ENCODE assay signal across 6 cellular contexts in the genomic region with DNA sequence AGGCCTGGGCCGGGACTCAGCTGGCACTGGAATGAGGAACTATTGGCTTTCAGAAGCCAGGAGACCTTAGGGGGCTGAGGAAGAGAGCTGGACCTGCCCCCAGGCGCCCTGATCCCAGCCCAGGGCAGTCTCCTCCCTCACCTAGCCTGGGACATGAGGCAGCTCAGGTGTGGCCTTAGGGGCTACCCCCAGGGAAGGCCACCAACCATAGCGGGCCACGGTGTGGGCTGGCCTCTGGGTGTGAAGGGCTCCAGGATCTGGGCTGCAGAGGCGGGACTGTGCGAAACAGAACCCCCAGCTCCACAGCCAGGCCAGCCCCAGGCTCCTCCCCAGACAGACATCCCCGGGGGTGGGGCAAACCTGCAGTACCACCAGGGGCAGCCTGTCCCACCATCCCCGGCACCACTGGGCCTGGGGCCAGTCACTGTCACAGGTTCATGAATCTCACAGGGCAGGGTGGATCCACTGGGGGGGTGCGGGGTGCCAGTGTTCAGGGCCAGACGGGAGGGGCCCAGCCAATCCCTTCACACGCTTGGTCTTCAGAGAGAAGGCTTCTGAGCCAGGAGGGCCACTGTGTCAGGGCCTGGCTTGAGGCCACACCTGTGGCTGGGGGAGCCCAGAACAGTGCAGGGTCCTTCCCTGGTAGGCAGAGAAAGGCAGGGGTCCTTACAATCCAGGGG. TPM values are rescaled to one million over a fixed set of nuclear protein-coding genes. Genes with fewer than 3 reads are reported as not detected.
A peak's percentile ranks its signal among the peaks of the same experiment; 100 is the strongest.
DNase-seq lines count a peak whose midpoint lies in the region; FAIRE-seq and TF ChIP-seq lines count a peak whose summit lies in the region.

No MANE protein-coding gene starts in this region.

- peak overlapping the region; percentile 74 for H4K91ac ChIP-seq in H1 (replicated peaks; ENCODE audit: insufficient read length, low read length)

- H3K4me3 ChIP-seq in H1 (ENCODE audit: extremely low read depth in 1 of 4, insufficient read depth in 2 of 4, low read depth in 3 of 4, low read length in 4 of 4) (no peak overlapping the region), retinal pigment epithelial cell (ENCODE audit: low read length) (peak overlapping the region; percentile 20)

- H3K56ac ChIP-seq in H1 (replicated peaks; ENCODE audit: insufficient read length, low read depth, low read length), result no peak overlapping the region

- H2BK120ac ChIP-seq in H1 (replicated peaks; ENCODE audit: low read depth, low read length), result no peak overlapping the region

- peaks cover 11% of the 10 kb centered on the region; the same call in 1 of the 2 replicates for H3K23me2 ChIP-seq in H1 (ENCODE audit: low read depth, low read length)

- peak overlapping the region; percentile 9; the same call in 1 of the 2 replicates for H2BK5ac ChIP-seq in H1 (ENCODE audit: low read depth, low read length)

- no peak overlapping the region for H3K4me2 ChIP-seq in H1 (ENCODE audit: insufficient read depth in 1 of 2, low read depth in 2 of 2, low read length in 2 of 2)

- intact Hi-C loops in activated T-helper 2 cell treated with anti-CD3 and anti-CD28 coated beads, Interferon-gamma antibody, Interleukin-2, Interleukin-4, amounts not matched to agents 10 μg/mL and 5 μg/mL and 100 μg/mL, durations not matched to agents 14 hours and 24 hours and 36 hours (cut with micrococcal nuclease), result no loop called here

- H4K5ac ChIP-seq in H1 (ENCODE audit: insufficient read length, low read depth, low read length), result peak overlapping the region; percentile 21

- no peak overlapping the region for H2AFZ ChIP-seq in H1 (ENCODE audit: low read length)

- CTCF ChIA-PET in H1 (lab: Charles Lee; ENCODE audit: partially characterized antibody), result interaction anchor here (0.8 to 3.2 kb wide), 10 partner anchors 10 to 51 kb away, joined by 3 to 16 read pairs (median 6); no protein-coding TSS in a partner anchor

- no peak overlapping the region for H3K18ac ChIP-seq in H1 (ENCODE audit: extremely low read depth, low read length)

- H3K27ac ChIP-seq in H1 (ENCODE audit: low read depth, low read length), result no peak overlapping the region

- H3K79me1 ChIP-seq in H1 (ENCODE audit: low read depth, low read length), result peaks cover 4% of the 10 kb centered on the region

- no peak for FAIRE-seq in H1 (lab: Jason Lieb, UNC)

- H3K79me2 ChIP-seq in H1 (ENCODE audit: control insufficient read depth in 1 of 2, insufficient read depth in 2 of 2, low read length in 2 of 2), result peaks cover 0 to 9% of the 10 kb centered on the region in 2 experiments; a peak in 2 of 4 replicates

- no peaks in the 10 kb centered on the region; a peak in 2 of 7 replicates for H3K27me3 ChIP-seq in H1 (replicated peaks in 1 of 4; ENCODE audit: control insufficient read depth in 3 of 4, extremely low read depth in 1 of 4, insufficient read depth in 3 of 4, low read length in 3 of 4)

- no peak overlapping the region for H3K23ac ChIP-seq in H1 (ENCODE audit: insufficient read length)

- POLR2A ChIA-PET in H1 (lab: Charles Lee; ENCODE audit: partially characterized antibody), result interaction anchor here (0.7 to 2.4 kb wide), 2 partner anchors 9 to 13 kb away, joined by 3 to 15 read pairs; no protein-coding TSS in a partner anchor

- no peak for TF ChIP-seq EP300 in H1 (IDR thresholded peaks at IDR 0.05; ENCODE audit: borderline replicate concordance in 1 of 2, low read depth in 2 of 2, low read length in 2 of 2)

- no peak overlapping the region for H3K27ac Mint-ChIP-seq in activated T-helper 2 cell treated with anti-CD3 and anti-CD28 coated beads, Interferon-gamma antibody, Interleukin-2, Interleukin-4, amounts not matched to agents 10 μg/mL and 5 μg/mL and 100 μg/mL, durations not matched to agents 14 hours and 24 hours and 36 hours

- no peak overlapping the region for H3K14ac ChIP-seq in H1 (ENCODE audit: insufficient read length)

- TF ChIP-seq CTCF in H1 (IDR thresholded peaks at IDR 0.05; ENCODE audit: control extremely low read depth in 1 of 3, insufficient read depth in 1 of 3, low read depth in 1 of 3, low read length in 3 of 3) (peak in 1 of 3 experiments; percentile 5; a peak in 1 of 4 replicates), retinal pigment epithelial cell (conservative IDR thresholded peaks at IDR 0.05; ENCODE audit: low read depth, low read length) (peak; percentile 28)

- peaks cover 8 to 25% of the 10 kb centered on the region in 2 experiments for H4K20me1 ChIP-seq in H1 (replicated peaks in 1 of 2; ENCODE audit: control insufficient read depth in 1 of 2, insufficient read depth in 2 of 2, low read length in 2 of 2)

- H4K8ac ChIP-seq in H1 (ENCODE audit: extremely low read depth, insufficient read depth, low read length), result no peak overlapping the region

- DNase-seq in KBM-7 (peak; percentile 64), H1 (ENCODE audit: low read depth in 1 of 2, low spot score in 2 of 2) (peak in 1 of 2 experiments; percentile 73), retinal pigment epithelial cell (ENCODE audit: low read depth) (no peak), NCI-H345 treated with DMSO at 0.1 percent for 48 hours (lab: John Stamatoyannopoulos, UW; ENCODE audit: unreplicated experiment) (no peak), cerebellar nuclear complex (lab: John Stamatoyannopoulos, UW) (no peak)
- DNase-seq in activated T-helper 2 cell treated with anti-CD3 and anti-CD28 coated beads, Interferon-gamma antibody, Interleukin-2, Interleukin-4, amounts not matched to agents 10 μg/mL and 5 μg/mL and 100 μg/mL, durations not matched to agents 14 hours and 24 hours and 36 hours (ENCODE audit: low spot score), result no peak

- no peak overlapping the region for H2AK5ac ChIP-seq in H1 (ENCODE audit: low read depth, low read length)

- no peaks in the 10 kb centered on the region for H3K9me3 Mint-ChIP-seq in activated T-helper 2 cell treated with anti-CD3 and anti-CD28 coated beads, Interferon-gamma antibody, Interleukin-2, Interleukin-4, amounts not matched to agents 10 μg/mL and 5 μg/mL and 100 μg/mL, durations not matched to agents 14 hours and 24 hours and 36 hours

- H3K27me3 Mint-ChIP-seq in activated T-helper 2 cell treated with anti-CD3 and anti-CD28 coated beads, Interferon-gamma antibody, Interleukin-2, Interleukin-4, amounts not matched to agents 10 μg/mL and 5 μg/mL and 100 μg/mL, durations not matched to agents 14 hours and 24 hours and 36 hours (ENCODE audit: low read depth), result peaks cover 11% of the 10 kb centered on the region

- H3K9me3 ChIP-seq in H1 (ENCODE audit: insufficient read depth in 2 of 2, low read depth in 1 of 2, low read length in 1 of 2), result no peaks in the 10 kb centered on the region; a peak in 1 of 4 replicates

- no peaks in the 10 kb centered on the region for H3K36me3 Mint-ChIP-seq in activated T-helper 2 cell treated with anti-CD3 and anti-CD28 coated beads, Interferon-gamma antibody, Interleukin-2, Interleukin-4, amounts not matched to agents 10 μg/mL and 5 μg/mL and 100 μg/mL, durations not matched to agents 14 hours and 24 hours and 36 hours (ENCODE audit: low read depth)

- in situ Hi-C loops in KBM-7 (cut with MboI; ENCODE audit: low pct_unique_long_range_greater_than_20kb, low sequenced_read_pairs), result no loop called here

- H2BK20ac ChIP-seq in H1 (ENCODE audit: low read length), result no peak overlapping the region

- no peak overlapping the region for H3K4me3 Mint-ChIP-seq in activated T-helper 2 cell treated with anti-CD3 and anti-CD28 coated beads, Interferon-gamma antibody, Interleukin-2, Interleukin-4, amounts not matched to agents 10 μg/mL and 5 μg/mL and 100 μg/mL, durations not matched to agents 14 hours and 24 hours and 36 hours (ENCODE audit: low read depth)

- peak overlapping the region; percentile 46; the same call in 1 of the 2 replicates for H2BK15ac ChIP-seq in H1 (ENCODE audit: low read length)

- TF ChIP-seq RAD21 in H1 (IDR thresholded peaks at IDR 0.05 in 1 of 2, conservative IDR thresholded peaks at IDR 0.05 in 1 of 2; ENCODE audit: low read depth in 2 of 2, low read length in 2 of 2), result no peak

- no peaks in the 10 kb centered on the region for H3K36me3 ChIP-seq in H1 (ENCODE audit: control insufficient read depth in 2 of 4, insufficient read depth in 4 of 4, low read length in 3 of 4)

- H2BK12ac ChIP-seq in H1 (ENCODE audit: low read depth, low read length), result no peak overlapping the region; the same call in 1 of the 2 replicates

- H3K4me1 ChIP-seq in H1 (replicated peaks in 1 of 4; ENCODE audit: control insufficient read depth in 3 of 4, insufficient read depth in 4 of 4, low read length in 3 of 4), result peaks cover 3 to 42% (median 27%) of the 10 kb centered on the region in 4 experiments

- H3K4ac ChIP-seq in H1 (replicated peaks; ENCODE audit: insufficient read length, low read depth, low read length), result no peak overlapping the region

- peaks cover 6% of the 10 kb centered on the region for H3K4me1 Mint-ChIP-seq in activated T-helper 2 cell treated with anti-CD3 and anti-CD28 coated beads, Interferon-gamma antibody, Interleukin-2, Interleukin-4, amounts not matched to agents 10 μg/mL and 5 μg/mL and 100 μg/mL, durations not matched to agents 14 hours and 24 hours and 36 hours (ENCODE audit: low read depth)

- H3K9ac ChIP-seq in H1 (replicated peaks in 1 of 4; ENCODE audit: extremely low read depth in 1 of 4, low read depth in 3 of 4, low read length in 3 of 4), result no peak overlapping the region

- WGBS in H1 (ENCODE audit: extremely low coverage in 1 of 2, insufficient coverage in 1 of 2, insufficient read length in 1 of 2, insufficient replicate concordance in 2 of 2, low coverage in 1 of 2, low lambda C conversion rate in 2 of 2, missing lambda C conversion rate in 1 of 2), 2 experiments, result 81% methylated on average over 11 of the region's 11 CpGs; no CpG with 5 or more reads in 1 of the 2 experiments

- TF ChIP-seq POLR2A in H1 (IDR thresholded peaks at IDR 0.05; ENCODE audit: control extremely low read depth in 1 of 2, low read depth in 2 of 2, low read length in 2 of 2), result no peak

RNA-seq across cellular contexts. Expression of a gene that starts 3.5 kb away (rescaled TPM):
- 92.8 and 106 TPM in 2 replicates for total RNA-seq in H1 (2021; fragmentation: NEBNext Ultra II Directional; extraction: Animal tissue kit (Norgen Biotek cat#: 25700))
- polyA plus RNA-seq in H1 (2011; rRNA removed), result 58.3 and 83.3 TPM in 2 replicates
- polyA plus RNA-seq in H1 (2011; cell fraction: cytosol; rRNA removed), result 58.5 TPM
- 226 TPM for polyA plus RNA-seq in H1 (2011; cell fraction: nucleus; rRNA removed)
- polyA plus RNA-seq in H1 (2012, experiment 1 of 2), result 63.1 to 97.9 TPM (median 90.3 TPM) in 4 replicates
- polyA plus RNA-seq in H1 (2012, experiment 2 of 2), result 97.7 TPM
- 115 TPM for polyA plus RNA-seq in H1 (2013, experiment 1 of 2)
- polyA plus RNA-seq in H1 (2013, experiment 2 of 2), result 92.5 TPM
- 71.0 and 71.3 TPM in 2 replicates for polyA minus RNA-seq in H1 (2011; rRNA and poly(A)+ RNA removed)
- 70.6 TPM for polyA minus RNA-seq in H1 (2011; cell fraction: cytosol; rRNA and poly(A)+ RNA removed)
- polyA minus RNA-seq in H1 (2011; cell fraction: nucleus; rRNA and poly(A)+ RNA removed), result 62.9 TPM
- 9.8 and 11.1 TPM in 2 replicates for total RNA-seq in activated T-helper 2 cell treated with anti-CD3 and anti-CD28 coated beads, Interferon-gamma antibody, Interleukin-2, Interleukin-4, amounts not matched to agents 10 μg/mL and 5 μg/mL and 100 μg/mL, durations not matched to agents 14 hours and 24 hours and 36 hours

RNA-seq across cellular contexts. Expression of a gene that starts 22.8 kb away (rescaled TPM):
- 1.1 TPM in 2 replicates for total RNA-seq in H1 (2021; fragmentation: NEBNext Ultra II Directional; extraction: Animal tissue kit (Norgen Biotek cat#: 25700))
- 1.9 and 3.6 TPM in 2 replicates for polyA plus RNA-seq in H1 (2011; rRNA removed)
- 2.0 TPM for polyA plus RNA-seq in H1 (2011; cell fraction: cytosol; rRNA removed)
- polyA plus RNA-seq in H1 (2011; cell fraction: nucleus; rRNA removed), result 13.0 TPM
- 0.58 to 2.1 TPM (median 1.6 TPM) in 4 replicates for polyA plus RNA-seq in H1 (2012, experiment 1 of 2)
- 0.84 TPM for polyA plus RNA-seq in H1 (2012, experiment 2 of 2)
- polyA plus RNA-seq in H1 (2013, experiment 1 of 2), result 0.75 TPM
- polyA plus RNA-seq in H1 (2013, experiment 2 of 2), result 0.75 TPM
- 0.32 and 0.50 TPM in 2 replicates for polyA minus RNA-seq in H1 (2011; rRNA and poly(A)+ RNA removed)
- 1.2 TPM for polyA minus RNA-seq in H1 (2011; cell fraction: cytosol; rRNA and poly(A)+ RNA removed)
- polyA minus RNA-seq in H1 (2011; cell fraction: nucleus; rRNA and poly(A)+ RNA removed), result 1.4 TPM
- 2.3 and 2.7 TPM in 2 replicates for total RNA-seq in activated T-helper 2 cell treated with anti-CD3 and anti-CD28 coated beads, Interferon-gamma antibody, Interleukin-2, Interleukin-4, amounts not matched to agents 10 μg/mL and 5 μg/mL and 100 μg/mL, durations not matched to agents 14 hours and 24 hours and 36 hours

RNA-seq across cellular contexts. Expression of a gene that starts 33.8 kb away (rescaled TPM):
- 1.5 TPM in 2 replicates for total RNA-seq in H1 (2021; fragmentation: NEBNext Ultra II Directional; extraction: Animal tissue kit (Norgen Biotek cat#: 25700))
- 0.70 and 1.5 TPM in 2 replicates for polyA plus RNA-seq in H1 (2011; rRNA removed)
- 1.1 TPM for polyA plus RNA-seq in H1 (2011; cell fraction: cytosol; rRNA removed)
- polyA plus RNA-seq in H1 (2011; cell fraction: nucleus; rRNA removed), result 4.6 TPM
- 0.36 to 1.7 TPM (median 1.1 TPM) in 4 replicates for polyA plus RNA-seq in H1 (2012, experiment 1 of 2)
- polyA plus RNA-seq in H1 (2012, experiment 2 of 2), result 0.45 TPM
- 0.87 TPM for polyA plus RNA-seq in H1 (2013, experiment 1 of 2)
- 0.96 TPM for polyA plus RNA-seq in H1 (2013, experiment 2 of 2)
- 0.57 and 0.68 TPM in 2 replicates for polyA minus RNA-seq in H1 (2011; rRNA and poly(A)+ RNA removed)
- not detected for polyA minus RNA-seq in H1 (2011; cell fraction: cytosol; rRNA and poly(A)+ RNA removed)
- 1.00 TPM for polyA minus RNA-seq in H1 (2011; cell fraction: nucleus; rRNA and poly(A)+ RNA removed)
- 19.0 and 20.9 TPM in 2 replicates for total RNA-seq in activated T-helper 2 cell treated with anti-CD3 and anti-CD28 coated beads, Interferon-gamma antibody, Interleukin-2, Interleukin-4, amounts not matched to agents 10 μg/mL and 5 μg/mL and 100 μg/mL, durations not matched to agents 14 hours and 24 hours and 36 hours

RNA-seq across cellular contexts. Expression of a gene that starts 39.1 kb away (rescaled TPM):
- total RNA-seq in H1 (2021; fragmentation: NEBNext Ultra II Directional; extraction: Animal tissue kit (Norgen Biotek cat#: 25700)), result 32.2 and 32.3 TPM in 2 replicates
- 25.0 and 33.1 TPM in 2 replicates for polyA plus RNA-seq in H1 (2011; rRNA removed)
- 34.4 TPM for polyA plus RNA-seq in H1 (2011; cell fraction: cytosol; rRNA removed)
- polyA plus RNA-seq in H1 (2011; cell fraction: nucleus; rRNA removed), result 140 TPM
- 24.5 to 41.1 TPM (median 35.3 TPM) in 4 replicates for polyA plus RNA-seq in H1 (2012, experiment 1 of 2)
- 25.1 TPM for polyA plus RNA-seq in H1 (2012, experiment 2 of 2)
- 17.9 TPM for polyA plus RNA-seq in H1 (2013, experiment 1 of 2)
- polyA plus RNA-seq in H1 (2013, experiment 2 of 2), result 16.7 TPM
- polyA minus RNA-seq in H1 (2011; rRNA and poly(A)+ RNA removed), result 30.2 and 31.7 TPM in 2 replicates
- 23.9 TPM for polyA minus RNA-seq in H1 (2011; cell fraction: cytosol; rRNA and poly(A)+ RNA removed)
- polyA minus RNA-seq in H1 (2011; cell fraction: nucleus; rRNA and poly(A)+ RNA removed), result 34.9 TPM
- 42.9 and 45.0 TPM in 2 replicates for total RNA-seq in activated T-helper 2 cell treated with anti-CD3 and anti-CD28 coated beads, Interferon-gamma antibody, Interleukin-2, Interleukin-4, amounts not matched to agents 10 μg/mL and 5 μg/mL and 100 μg/mL, durations not matched to agents 14 hours and 24 hours and 36 hours

RNA-seq across cellular contexts. Expression of a gene that starts 42.5 kb away (rescaled TPM):
- total RNA-seq in H1 (2021; fragmentation: NEBNext Ultra II Directional; extraction: Animal tissue kit (Norgen Biotek cat#: 25700)), result 15.6 and 20.3 TPM in 2 replicates
- polyA plus RNA-seq in H1 (2011; rRNA removed), result 17.3 and 25.9 TPM in 2 replicates
- 24.5 TPM for polyA plus RNA-seq in H1 (2011; cell fraction: cytosol; rRNA removed)
- polyA plus RNA-seq in H1 (2011; cell fraction: nucleus; rRNA removed), result 83.3 TPM
- polyA plus RNA-seq in H1 (2012, experiment 1 of 2), result 13.2 to 20.0 TPM (median 18.2 TPM) in 4 replicates
- polyA plus RNA-seq in H1 (2012, experiment 2 of 2), result 15.2 TPM
- polyA plus RNA-seq in H1 (2013, experiment 1 of 2), result 14.5 TPM
- 11.9 TPM for polyA plus RNA-seq in H1 (2013, experiment 2 of 2)
- polyA minus RNA-seq in H1 (2011; rRNA and poly(A)+ RNA removed), result 8.8 and 9.6 TPM in 2 replicates
- polyA minus RNA-seq in H1 (2011; cell fraction: cytosol; rRNA and poly(A)+ RNA removed), result 11.2 TPM
- polyA minus RNA-seq in H1 (2011; cell fraction: nucleus; rRNA and poly(A)+ RNA removed), result 19.5 TPM
- 16.3 and 17.6 TPM in 2 replicates for total RNA-seq in activated T-helper 2 cell treated with anti-CD3 and anti-CD28 coated beads, Interferon-gamma antibody, Interleukin-2, Interleukin-4, amounts not matched to agents 10 μg/mL and 5 μg/mL and 100 μg/mL, durations not matched to agents 14 hours and 24 hours and 36 hours
